Comparison of ENCODE assay signal across 22 cellular contexts in genomic region chr5:55869847-55870246, GRCh38. TPM values are rescaled to one million over a fixed set of nuclear protein-coding genes. Genes with fewer than 3 reads are reported as not detected.
"Had no signal": no experiment of that assay in that cellular context is flagged by ENCODE, and none has a peak within 500 bp of the region (broad histone marks: within the 10 kb centered on the region; RNA-seq: fewer than 3 reads in every experiment).

No MANE protein-coding gene starts in this region.

- H3K36me3 ChIP-seq: esophagus squamous epithelium, gastroesophageal sphincter, left ventricle myocardium inferior had no signal

- ATAC-seq: gastroesophageal sphincter; left cardiac atrium; naive thymus-derived CD4-positive, alpha-beta T cell; psoas muscle; sciatic nerve; stimulated activated naive B cell treated with anti-CD40 and anti-IgM and Interleukin-4, amounts not matched to agents 10 μg/mL and 1 μg/mL and 100 μg/mL, for 72 hours had no signal

- H3K4me3 Mint-ChIP-seq: immature natural killer cell; naive thymus-derived CD4-positive, alpha-beta T cell; nephron progenitor cell; stimulated activated naive B cell treated with anti-CD40 and anti-IgM and Interleukin-4, amounts not matched to agents 10 μg/mL and 1 μg/mL and 100 μg/mL, for 72 hours had no signal

- DNase-seq: effector CD8-positive, alpha-beta T cell; esophagus squamous epithelium; foreskin fibroblast; immature natural killer cell; kidney; left cardiac atrium; left ventricle myocardium inferior; mesendoderm; naive thymus-derived CD4-positive, alpha-beta T cell; nephron progenitor cell; psoas muscle; retina; stimulated activated CD4-positive, alpha-beta T cell treated with anti-CD3 and anti-CD28 coated beads, Interleukin-2, amount 100 ng/mL, for 24 hours; stimulated activated CD4-positive, alpha-beta T cell treated with anti-CD3 and anti-CD28 coated beads, Interleukin-4, amount 100 ng/mL, for 4 hours; stimulated activated naive B cell treated with anti-CD40 and anti-IgM and Interleukin-4, amounts not matched to agents 10 μg/mL and 1 μg/mL and 100 μg/mL, for 72 hours had no signal

- H3K27ac ChIP-seq: coronary artery, esophagus squamous epithelium, gastroesophageal sphincter, left ventricle myocardium inferior, parathyroid adenoma, psoas muscle had no signal

- FAIRE-seq: kidney had no signal

- H3K9me3 ChIP-seq: esophagus squamous epithelium, gastroesophageal sphincter, psoas muscle had no signal

- H3K4me1 ChIP-seq: gastroesophageal sphincter, left ventricle myocardium inferior, parathyroid adenoma, psoas muscle had no signal

- H2AFZ ChIP-seq: parathyroid adenoma had no signal

- H3K4me3 ChIP-seq: coronary artery, esophagus squamous epithelium, gastroesophageal sphincter, left ventricle myocardium inferior, lung, psoas muscle had no signal

- H3K36me3 Mint-ChIP-seq: immature natural killer cell; stimulated activated naive B cell treated with anti-CD40 and anti-IgM and Interleukin-4, amounts not matched to agents 10 μg/mL and 1 μg/mL and 100 μg/mL, for 72 hours had no signal

- H3K9ac ChIP-seq: parathyroid adenoma had no signal

- H3K27me3 ChIP-seq: esophagus squamous epithelium, gastroesophageal sphincter had no signal

- H3K27ac Mint-ChIP-seq: immature natural killer cell; naive thymus-derived CD4-positive, alpha-beta T cell; nephron progenitor cell; stimulated activated naive B cell treated with anti-CD40 and anti-IgM and Interleukin-4, amounts not matched to agents 10 μg/mL and 1 μg/mL and 100 μg/mL, for 72 hours had no signal

- H3K79me2 ChIP-seq: parathyroid adenoma had no signal

- H3K4me1 Mint-ChIP-seq: immature natural killer cell; nephron progenitor cell; stimulated activated naive B cell treated with anti-CD40 and anti-IgM and Interleukin-4, amounts not matched to agents 10 μg/mL and 1 μg/mL and 100 μg/mL, for 72 hours had no signal

- H3K9me3 Mint-ChIP-seq: immature natural killer cell, nephron progenitor cell had no signal

RNA-seq across cellular contexts. Expression of gene IL31RA, which starts 18.7 kb away (rescaled TPM):
- total RNA-seq: esophagus squamous epithelium, left cardiac atrium, omental fat pad, sciatic nerve had no signal
- polyA plus RNA-seq: immature natural killer cell; naive thymus-derived CD4-positive, alpha-beta T cell; urinary bladder had no signal
